ENCODE assay signal across 1 cellular context in the genomic region with DNA sequence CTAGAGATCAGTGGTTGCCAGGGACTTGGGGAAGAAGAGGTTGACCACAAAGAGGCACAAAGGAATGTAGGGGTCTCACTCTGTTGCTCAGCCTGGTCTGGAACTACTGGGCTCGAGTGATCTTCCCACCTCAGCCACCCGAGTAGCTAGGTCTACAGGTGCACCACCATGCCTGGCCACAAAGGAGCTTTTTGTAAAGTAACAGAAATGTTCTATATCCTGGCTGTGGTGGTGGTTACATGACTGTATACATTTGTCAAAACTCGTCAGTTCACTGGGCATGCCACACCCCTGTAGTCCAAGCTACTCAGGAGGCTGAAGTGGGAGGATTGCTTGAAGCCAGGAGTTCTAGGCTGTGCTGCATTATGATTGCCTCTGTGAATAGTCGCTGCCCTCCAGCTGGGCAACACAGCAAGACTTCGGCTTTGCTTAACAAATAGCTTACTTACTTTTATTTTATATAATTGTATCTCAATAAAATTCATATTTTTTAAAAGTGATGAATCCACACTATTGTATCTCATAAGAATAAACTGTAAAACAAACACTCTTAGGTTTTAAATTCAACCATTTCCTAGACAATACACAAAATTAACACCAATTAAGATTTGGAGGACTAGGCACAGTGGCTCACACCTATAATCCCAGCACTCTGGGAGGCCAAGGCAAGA.
TF ChIP-seq lines count a peak whose summit lies in the region.

No MANE protein-coding gene starts in this region.

TF ChIP-seq in IMR-90, 13 proteins besides CTCF, POLR2A, EP300 and RAD21:
- TF ChIP-seq RFX5 (IDR thresholded peaks at IDR 0.05; ENCODE audit: low read depth, low read length), result no peak
